Comparison of ENCODE assay signal across 10 cellular contexts in the genomic region with DNA sequence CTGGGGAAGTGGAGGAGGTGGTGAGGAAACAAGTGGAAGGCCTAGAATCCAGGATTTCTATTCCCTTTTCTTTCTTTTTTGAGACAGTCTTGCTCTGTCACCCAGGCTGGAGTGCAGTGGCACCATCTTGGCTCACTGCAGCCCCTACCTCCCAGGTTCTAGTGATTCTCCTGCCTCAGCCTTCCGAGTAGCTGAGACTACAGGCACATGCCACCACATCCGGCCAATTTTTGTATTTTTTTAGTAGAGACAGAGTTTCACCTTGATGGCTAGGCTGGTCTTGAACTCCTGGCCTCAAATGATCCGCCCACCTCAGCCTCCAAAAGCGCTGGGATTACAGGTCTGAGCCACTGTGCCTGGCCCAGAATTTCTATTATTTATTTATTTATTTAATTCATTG. TPM values are rescaled to one million over a fixed set of nuclear protein-coding genes. Genes with fewer than 3 reads are reported as not detected.
DNase-seq lines count a peak whose midpoint lies in the region; ATAC-seq and TF ChIP-seq lines count a peak whose summit lies in the region.
"Not testable (repeated sequence)": the region's sequence is repeated elsewhere in the genome, so short reads cannot be mapped to it uniquely, and the experiment has no call there.
"Had no signal": no experiment of that assay in that cellular context is flagged by ENCODE, and none has a peak within 500 bp of the region (broad histone marks: within the 10 kb centered on the region; RNA-seq: fewer than 3 reads in every experiment).

No MANE protein-coding gene starts in this region.

- not testable (repeated sequence) for H3K36me3 ChIP-seq in MM.1S (replicated peaks; ENCODE audit: insufficient read depth, low read length); heart left ventricle; iPS-18a (ENCODE audit: control insufficient read depth, low read depth, low read length); skeletal muscle tissue (ENCODE audit: control insufficient read depth in 3 of 3, insufficient read depth in 3 of 3, low read length in 3 of 3)

- 56 to 65% (median 60%) methylated on average over 4 of the region's 4 CpGs for WGBS in heart left ventricle, 4 donors

- H3K27me3 ChIP-seq in MM.1S (replicated peaks; ENCODE audit: insufficient read depth, low read length); heart left ventricle; iPS-18a (ENCODE audit: control insufficient read depth, insufficient read depth, low read length); skeletal muscle tissue (ENCODE audit: control insufficient read depth in 3 of 3, insufficient read depth in 3 of 3, low read length in 3 of 3): not testable (repeated sequence)

- intact Hi-C loops in heart left ventricle (cut with DNase I) = loop anchor here in 2 of 10 donors (2.0 to 10.0 kb wide), 2 partner anchors 51 to 55 kb away; no protein-coding TSS in a partner anchor

- peaks cover 33% of the 10 kb centered on the region for H3F3A ChIP-seq in MM.1S (ENCODE audit: insufficient read depth, low read length)

- peak overlapping the region; percentile 85 for H3K4me2 ChIP-seq in MM.1S (ENCODE audit: low read depth, low read length)

- not testable (repeated sequence) for TF ChIP-seq POLR2A in heart left ventricle (IDR thresholded peaks at IDR 0.05)

- H3K79me2 ChIP-seq in MM.1S (ENCODE audit: low read length) = peaks cover 10% of the 10 kb centered on the region; the same call in 1 of the 2 replicates

- DNase-seq in MM.1S = peak; percentile 75
- not testable (repeated sequence) for DNase-seq in heart left ventricle

- not testable (repeated sequence) for H2AFZ ChIP-seq in MM.1S (ENCODE audit: low read length)

- not testable (repeated sequence) for H3K9me3 ChIP-seq in MM.1S (replicated peaks; ENCODE audit: insufficient read depth, low read length); heart left ventricle; iPS-18a (ENCODE audit: control insufficient read depth, low read depth, low read length); skeletal muscle tissue (ENCODE audit: control insufficient read depth in 3 of 3, low read length in 3 of 3)

- peak overlapping the region; percentile 89 for H3K9ac ChIP-seq in MM.1S (ENCODE audit: low read length)
- peak overlapping the region; percentile 85 for H3K9ac ChIP-seq in iPS-18a (ENCODE audit: low read length)
- H3K9ac ChIP-seq in skeletal muscle tissue (ENCODE audit: low read depth in 1 of 3, low read length in 3 of 3) = peak overlapping the region; percentile 84 to 89 (median 85)

- H3K4me3 ChIP-seq in MM.1S (ENCODE audit: low read length) = peak overlapping the region; percentile 61
- peak overlapping the region; percentile 27 to 73 (median 51) for H3K4me3 ChIP-seq in heart left ventricle
- H3K4me3 ChIP-seq in iPS-18a (ENCODE audit: low read length) = peak overlapping the region; percentile 43
- peak overlapping the region; percentile 78 to 80 (median 79) for H3K4me3 ChIP-seq in skeletal muscle tissue (ENCODE audit: low read length in 3 of 3)

- not testable (repeated sequence) for H3K9me2 ChIP-seq in MM.1S (replicated peaks; ENCODE audit: insufficient read depth, low read length)

- H3K27ac ChIP-seq in MM.1S (ENCODE audit: low read length) (peak overlapping the region; percentile 97), angular gyrus (ENCODE audit: low read depth, low read length) (peak overlapping the region; percentile 76), heart left ventricle (peak overlapping the region; percentile 66 to 95 (median 84)), iPS-18a (ENCODE audit: low read length) (peak overlapping the region; percentile 90), skeletal muscle tissue (ENCODE audit: low read depth, low read length) (peak overlapping the region; percentile 98)

- H4K20me1 ChIP-seq in MM.1S (ENCODE audit: insufficient read depth, low read length) = not testable (repeated sequence)

- peaks cover 20% of the 10 kb centered on the region for H3K4me1 ChIP-seq in MM.1S (ENCODE audit: low read length)
- H3K4me1 ChIP-seq in heart left ventricle = peaks cover 0 to 22% (median 0%) of the 10 kb centered on the region in 12 donors
- H3K4me1 ChIP-seq in iPS-18a (ENCODE audit: control insufficient read depth, low read depth, low read length) = peaks cover 43% of the 10 kb centered on the region
- peaks cover 20 to 22% (median 21%) of the 10 kb centered on the region in 3 donors for H3K4me1 ChIP-seq in skeletal muscle tissue (ENCODE audit: control insufficient read depth in 3 of 3, insufficient read depth in 3 of 3, low read length in 3 of 3)

- TF ChIP-seq CTCF in MM.1S (IDR thresholded peaks at IDR 0.05; ENCODE audit: low read length); heart left ventricle (IDR thresholded peaks at IDR 0.05): not testable (repeated sequence)

- ATAC-seq in GM19035 (IDR thresholded peaks at IDR 0.05; ENCODE audit: unreplicated experiment) (peak; percentile 7), HG02763 (IDR thresholded peaks at IDR 0.05; ENCODE audit: unreplicated experiment) (peak; percentile 22)
- ATAC-seq in heart left ventricle = not testable (repeated sequence)

RNA-seq across cellular contexts. Expression of gene FBXO40, which starts 0.6 kb away (rescaled TPM):
- total RNA-seq in heart left ventricle (100 to 1,000 TPM in 7 of 9 donors, 10 to 100 TPM in 2; 85.5 to 268 (median 192) TPM), skeletal muscle tissue (4.2 TPM)
- 10 to 100 TPM in 1 of 2 donors, 1 to 10 TPM in 1; 4.7 to 46.6 TPM for polyA plus RNA-seq in heart left ventricle
- total RNA-seq: A673, Peyer's patch, T-cell had no signal

RNA-seq across cellular contexts. Expression of gene ARGFX, which starts 26.1 kb away (rescaled TPM):
- total RNA-seq in heart left ventricle (not detected), skeletal muscle tissue (not detected)
- not detected for polyA plus RNA-seq in heart left ventricle
- total RNA-seq: A673, Peyer's patch, T-cell had no signal

RNA-seq across cellular contexts. Expression of gene POLQ, which starts 48.0 kb away (rescaled TPM):
- 1 to 10 TPM in 2 of 9 donors, under 1 TPM in 7; 0.13 to 1.5 (median 0.39) TPM for total RNA-seq in heart left ventricle
- polyA plus RNA-seq in heart left ventricle = under 1 TPM; 0.11 to 0.15 TPM
- 5.7 TPM for total RNA-seq in skeletal muscle tissue

Comparison
In these comparisons a context has a peak if more than half of its experiments do, and no peak if none do; other contexts are left out.
1. RNA of gene FBXO40, which starts 0.6 kb away (total RNA-seq): 85.5 to 268 TPM in heart left ventricle; 4.2 TPM in skeletal muscle tissue (single experiment); every median in the first group is over 10 times any median in the second.
2. Peak in every context shown above with its lines, with median percentiles within 50 percentile points of each other: H3K27ac ChIP-seq, H3K4me3 ChIP-seq and H3K9ac ChIP-seq.